ENCODE assay signal across 8 cellular contexts in the genomic region with DNA sequence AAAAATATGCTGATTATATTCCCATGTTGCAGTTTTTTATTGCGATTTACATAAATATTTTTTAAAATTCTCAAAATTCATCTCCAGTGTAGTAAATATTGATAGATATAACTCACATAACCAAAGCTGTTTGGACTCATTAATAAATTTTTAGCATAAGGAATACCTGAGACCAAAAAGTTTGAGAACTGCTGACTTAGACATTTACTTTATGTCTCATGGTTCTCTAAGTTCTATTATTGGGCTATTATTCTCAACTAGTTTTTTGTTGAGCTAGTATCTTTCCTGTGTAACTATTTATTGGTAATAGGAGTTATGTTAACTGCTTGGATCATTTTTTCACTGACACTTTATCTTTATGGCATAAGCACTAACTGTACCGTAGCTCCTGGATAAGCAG.
"Had no signal": no experiment of that assay in that cellular context is flagged by ENCODE, and none has a peak within 500 bp of the region (broad histone marks: within the 10 kb centered on the region; RNA-seq: fewer than 3 reads in every experiment).

No MANE protein-coding gene starts in this region.

- H3K27ac ChIP-seq: GM23248, HL-60 had no signal

- DNase-seq: GM23248, GOT3, H7, HFFc6, KG1 had no signal

- H3K9me3 ChIP-seq: HAP-1 had no signal

- H2AFZ ChIP-seq: GM23248 had no signal

- H3K4me1 ChIP-seq: HAP-1 had no signal

- ATAC-seq: HCT116 had no signal

- H3K9ac ChIP-seq: GM23248 had no signal

- H3K36me3 ChIP-seq: HAP-1 had no signal

- H3K4me3 ChIP-seq: GM23248, HAP-1 had no signal
